In genomic region chr11:88196393-88196792, GRCh38 we compare ENCODE assay signal across 34 cellular contexts. TPM values are rescaled to one million over a fixed set of nuclear protein-coding genes. Genes with fewer than 3 reads are reported as not detected.
"Had no signal": no experiment of that assay in that cellular context is flagged by ENCODE, and none has a peak within 500 bp of the region (broad histone marks: within the 10 kb centered on the region; RNA-seq: fewer than 3 reads in every experiment).

No MANE protein-coding gene starts in this region.

- H3K36me3 ChIP-seq: adrenal gland, ascending aorta, brain microvascular endothelial cell, breast epithelium, cardiac muscle cell had no signal

- H3K27me3 ChIP-seq: adrenal gland, ascending aorta, body of pancreas, brain microvascular endothelial cell, breast epithelium, cardiac muscle cell had no signal

- H3K9me3 ChIP-seq: adrenal gland, body of pancreas had no signal

- DNase-seq: activated effector memory CD4-positive, alpha-beta T cell treated with anti-CD3 and anti-CD28 coated beads, Interleukin-2, amount 50 U/mL, for 16 hours; activated effector memory CD4-positive, alpha-beta T cell treated with Interleukin-2 at 50 U/mL for 16 hours; activated gamma-delta T cell; activated gamma-delta T cell treated with Interleukin-2 at 50 U/mL for 16 hours; activated naive CD4-positive, alpha-beta T cell; activated naive CD4-positive, alpha-beta T cell treated with anti-CD3 and anti-CD28 coated beads for 36 hours; activated naive CD4-positive, alpha-beta T cell treated with anti-CD3 and anti-CD28 coated beads, Interleukin-2, amount 10 ng/mL, durations not matched to agents 7 days and 5 days; activated naive CD4-positive, alpha-beta T cell treated with anti-CD3 and anti-CD28 coated beads, Interleukin-2, amount 50 U/mL, for 16 hours; activated naive CD4-positive, alpha-beta T cell treated with Interleukin-2 at 50 U/mL for 16 hours; activated naive CD8-positive, alpha-beta T cell treated with anti-CD3 and anti-CD28 coated beads for 36 hours; activated naive CD8-positive, alpha-beta T cell treated with anti-CD3 and anti-CD28 coated beads, Interleukin-2, amount 10 ng/mL, durations not matched to agents 7 days and 5 days; activated naive CD8-positive, alpha-beta T cell treated with anti-CD3 and anti-CD28 coated beads, Interleukin-2, amount 50 U/mL, for 24 hours; activated T-cell treated with anti-CD3 and anti-CD28 coated beads, Interleukin-2, amount 50 U/mL, for 4 hours; activated T-cell treated with anti-CD3 and anti-CD28 coated beads, Interleukin-2, amount 50 U/mL, for 48 hours; activated T-cell treated with anti-CD3 and anti-CD28 coated beads, Interleukin-2, amount 50 U/mL, for 72 hours; adrenal gland; amniotic stem cell; amygdala; anterior cingulate cortex; aorta; body of pancreas; brain microvascular endothelial cell; caudate nucleus; central memory CD4-positive, alpha-beta T cell; cerebellar nuclear complex had no signal

- FAIRE-seq: astrocyte, bronchial epithelial cell, colon had no signal

- H3K4me3 ChIP-seq: adrenal gland, ascending aorta, body of pancreas, breast epithelium, cardiac muscle cell had no signal

- ATAC-seq: activated naive CD4-positive, alpha-beta T cell treated with anti-CD3 and anti-CD28 coated beads, Interleukin-2, amount 50 U/mL, for 72 hours; activated naive CD8-positive, alpha-beta T cell treated with anti-CD3 and anti-CD28 coated beads, Interleukin-2, amount 50 U/mL, for 24 hours; activated T-cell treated with anti-CD3 and anti-CD28 coated beads, Interleukin-2, amount 50 U/mL, for 4 hours; activated T-cell treated with anti-CD3 and anti-CD28 coated beads, Interleukin-2, amount 50 U/mL, for 72 hours; activated T-helper 17 cell treated with anti-CD3 and anti-CD28 coated beads, Interleukin-2, amount 50 U/mL, for 72 hours; body of pancreas had no signal

- H3K4me1 ChIP-seq: adrenal gland, ascending aorta, body of pancreas, breast epithelium had no signal

- H3K27ac ChIP-seq: adrenal gland, ascending aorta, body of pancreas, brain microvascular endothelial cell, breast epithelium, cardiac muscle cell had no signal

RNA-seq across cellular contexts. Expression of gene RAB38, which starts 21.1 kb away (rescaled TPM):
- total RNA-seq: ascending aorta, chondrocyte had no signal
